In the genomic region with DNA sequence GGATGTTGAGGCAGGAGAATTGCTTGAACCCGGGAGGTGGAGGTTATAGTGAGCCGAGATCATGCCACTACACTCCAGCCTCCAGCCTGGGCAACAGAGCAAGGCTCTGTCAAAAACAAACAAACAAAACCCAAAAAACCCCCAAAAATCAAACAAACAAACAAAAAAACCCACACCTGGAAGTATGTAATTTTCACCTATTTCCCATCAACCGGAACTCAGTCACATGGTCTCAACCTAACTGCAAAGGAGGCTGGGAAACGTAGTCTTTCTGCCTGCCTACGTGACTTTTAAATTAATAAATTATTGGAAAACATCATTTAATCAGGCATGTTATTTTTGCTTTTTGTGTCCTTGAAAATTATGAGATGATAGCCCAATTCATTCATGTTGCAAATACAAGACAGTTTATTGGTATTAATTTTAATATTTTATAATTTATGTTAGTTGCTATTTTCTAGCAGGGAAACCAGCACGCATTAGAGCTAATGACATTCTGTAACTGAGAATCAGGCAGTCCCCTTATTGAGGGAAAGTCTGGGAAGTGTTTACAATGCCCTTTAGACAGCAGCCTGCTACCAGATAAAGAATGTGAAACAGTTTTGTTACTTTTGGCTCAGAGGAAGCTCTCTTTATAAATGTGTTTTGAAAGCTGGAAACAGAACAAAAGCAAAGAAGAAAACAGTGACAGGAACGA, we compare ENCODE assay signal across 1 cellular context.
A peak's percentile ranks its signal among the peaks of the same experiment; 100 is the strongest.
TF ChIP-seq lines count a peak whose summit lies in the region.

No MANE protein-coding gene starts in this region.

TF ChIP-seq in IMR-90, 13 proteins besides CTCF, POLR2A, EP300 and RAD21 (continued from another document):
- TF ChIP-seq, protein P1, sequence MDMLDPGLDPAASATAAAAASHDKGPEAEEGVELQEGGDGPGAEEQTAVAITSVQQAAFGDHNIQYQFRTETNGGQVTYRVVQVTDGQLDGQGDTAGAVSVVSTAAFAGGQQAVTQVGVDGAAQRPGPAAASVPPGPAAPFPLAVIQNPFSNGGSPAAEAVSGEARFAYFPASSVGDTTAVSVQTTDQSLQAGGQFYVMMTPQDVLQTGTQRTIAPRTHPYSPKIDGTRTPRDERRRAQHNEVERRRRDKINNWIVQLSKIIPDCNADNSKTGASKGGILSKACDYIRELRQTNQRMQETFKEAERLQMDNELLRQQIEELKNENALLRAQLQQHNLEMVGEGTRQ (IDR thresholded peaks at IDR 0.05; ENCODE audit: low read depth, low read length) = peak; percentile 66
- TF ChIP-seq CHD1 (IDR thresholded peaks at IDR 0.05; ENCODE audit: low read depth, low read length) (no peak), BHLHE40 (IDR thresholded peaks at IDR 0.05; ENCODE audit: low read depth, low read length) (no peak), SMC3 (IDR thresholded peaks at IDR 0.05; ENCODE audit: low read depth, low read length) (no peak), CEBPB (IDR thresholded peaks at IDR 0.05; ENCODE audit: low read depth, low read length) (no peak), MXI1 (IDR thresholded peaks at IDR 0.05; ENCODE audit: borderline replicate concordance, low read depth, low read length) (no peak), RCOR1 (IDR thresholded peaks at IDR 0.05; ENCODE audit: insufficient replicate concordance, low read length) (no peak)
